21 cellular contexts compared by ENCODE assay signal in the genomic region with DNA sequence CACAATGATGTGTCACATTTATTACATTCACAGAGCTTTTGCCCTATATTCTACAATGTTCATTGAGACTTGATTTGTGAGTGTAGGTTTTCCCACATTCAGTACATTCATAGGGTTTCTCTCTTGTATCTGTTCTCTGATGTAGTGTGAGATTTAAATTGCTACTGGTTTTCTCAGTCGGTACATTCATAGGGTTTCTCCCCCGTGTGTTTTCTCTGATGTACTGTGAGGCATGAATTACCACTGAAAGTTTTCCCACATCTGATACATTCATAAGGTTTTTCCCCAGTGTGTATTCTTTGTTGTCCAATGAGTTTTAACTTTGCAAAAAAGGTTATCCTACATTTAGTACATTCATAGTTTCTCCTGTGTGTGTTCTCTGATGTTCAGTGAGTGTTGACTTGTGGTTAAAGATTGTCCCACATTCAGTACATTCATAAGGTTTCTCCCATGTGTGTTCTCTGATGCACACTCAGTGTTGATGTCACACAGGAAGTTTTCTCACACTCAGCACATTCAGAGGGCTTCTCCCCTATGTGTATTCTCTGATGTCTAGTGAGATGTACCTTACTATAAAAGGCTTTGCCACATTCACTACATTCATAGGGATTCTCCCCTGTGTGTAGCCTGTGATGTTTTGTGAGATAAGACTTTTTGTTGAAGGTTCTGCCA.
A peak's percentile ranks its signal among the peaks of the same experiment; 100 is the strongest.
DNase-seq lines count a peak whose midpoint lies in the region; ATAC-seq, FAIRE-seq and TF ChIP-seq lines count a peak whose summit lies in the region.
"Had no signal": no experiment of that assay in that cellular context is flagged by ENCODE, and none has a peak within 500 bp of the region (broad histone marks: within the 10 kb centered on the region; RNA-seq: fewer than 3 reads in every experiment).

No MANE protein-coding gene starts in this region.

- POLR2A ChIA-PET in A549 (lab: Yijun Ruan, JAX), result no interaction called here

- H3K79me2 ChIP-seq in DND-41 (ENCODE audit: insufficient read depth, low read length) (no peaks in the 10 kb centered on the region), Karpas-422 (ENCODE audit: low read length) (no peaks in the 10 kb centered on the region)

- TF ChIP-seq POLR2A in A549 (IDR thresholded peaks at IDR 0.05; ENCODE audit: low read length), result no peak

- no peaks in the 10 kb centered on the region for H3K9me2 ChIP-seq in Karpas-422 (replicated peaks; ENCODE audit: insufficient read depth, low read length)

- H3K9me3 ChIP-seq in A549 (peaks cover 39% of the 10 kb centered on the region), DND-41 (ENCODE audit: insufficient read depth, low read length, severe bottlenecking) (no peaks in the 10 kb centered on the region), Karpas-422 (ENCODE audit: low read length) (peaks cover 23% of the 10 kb centered on the region), adipocyte (ENCODE audit: control insufficient read depth, low read length) (peaks cover 74% of the 10 kb centered on the region)

- H2AFZ ChIP-seq in DND-41 (ENCODE audit: low read depth, low read length), result no peak overlapping the region
- no peak overlapping the region for H2AFZ ChIP-seq in Karpas-422 (ENCODE audit: low read length)
- H2AFZ ChIP-seq: GM23248 had no signal

- H3K4me1 ChIP-seq in A549 (no peaks in the 10 kb centered on the region), DND-41 (ENCODE audit: insufficient read depth, low read length) (no peaks in the 10 kb centered on the region), Karpas-422 (ENCODE audit: low read length) (no peaks in the 10 kb centered on the region), adipocyte (ENCODE audit: control insufficient read depth, insufficient read depth, low read length) (no peaks in the 10 kb centered on the region)
- H3K4me1 ChIP-seq: BLaER1 had no signal

- FAIRE-seq in A549 (lab: Jason Lieb, UNC), result no peak
- FAIRE-seq: GM19239, H54 had no signal

- H3K36me3 ChIP-seq in DND-41 (ENCODE audit: insufficient read depth, low read length) (no peaks in the 10 kb centered on the region), Karpas-422 (ENCODE audit: insufficient read depth, low read length) (no peaks in the 10 kb centered on the region), adipocyte (ENCODE audit: control insufficient read depth, insufficient read depth, low read length, severe bottlenecking) (peaks cover 10% of the 10 kb centered on the region)
- H3K36me3 ChIP-seq: BLaER1 had no signal

- no peak overlapping the region for H3K4me3 ChIP-seq in A549
- H3K4me3 ChIP-seq in DND-41 (ENCODE audit: low read depth in 1 of 2, low read length in 2 of 2), result no peak overlapping the region
- no peak overlapping the region for H3K4me3 ChIP-seq in Karpas-422 (ENCODE audit: low read length)
- H3K4me3 ChIP-seq in adipocyte (ENCODE audit: low read length), result peak overlapping the region; percentile 41
- H3K4me3 ChIP-seq: BLaER1, GM23248 had no signal

- H3K27me3 ChIP-seq in DND-41 (ENCODE audit: insufficient read depth, low read length, poor library complexity) (no peaks in the 10 kb centered on the region), Karpas-422 (ENCODE audit: low read length) (no peaks in the 10 kb centered on the region), adipocyte (replicated peaks; ENCODE audit: control insufficient read depth, insufficient read depth, low read length) (no peaks in the 10 kb centered on the region)
- H3K27me3 ChIP-seq: BLaER1 had no signal

- H4K20me1 ChIP-seq in DND-41 (ENCODE audit: insufficient read depth, low read length), result no peaks in the 10 kb centered on the region
- H4K20me1 ChIP-seq in Karpas-422 (ENCODE audit: insufficient read depth, low read depth, low read length), result no peaks in the 10 kb centered on the region
- H4K20me1 ChIP-seq: BLaER1 had no signal

- TF ChIP-seq RAD21 in A549 (conservative IDR thresholded peaks at IDR 0.05 in 1 of 2, IDR thresholded peaks at IDR 0.05 in 1 of 2), result no peak

- DNase-seq in A549 (ENCODE audit: low read depth in 1 of 2, low spot score in 1 of 2) (no peak), DND-41 (no peak), Karpas-422 (peak; percentile 16), adipocyte (ENCODE audit: low read depth) (no peak), SW480 (ENCODE audit: low spot score) (no peak), ACHN (no peak)
- DNase-seq: CD4-positive, alpha-beta memory T cell; DMS153; DMS79; GF-D8; GM23248; HCEC 1CT; HFFc6; IMR-90; Kasumi-1; KBM-7 had no signal

- ATAC-seq in A549 (no peak), DND-41 (ENCODE audit: insufficient read depth, low read depth) (peak; percentile 48; the same call in 2 of the 3 replicates), GM21825 (IDR thresholded peaks at IDR 0.05; ENCODE audit: unreplicated experiment) (no peak), HG03439 (IDR thresholded peaks at IDR 0.05; ENCODE audit: unreplicated experiment) (no peak)

- no peak overlapping the region for H3K4me2 ChIP-seq in A549
- no peak overlapping the region for H3K4me2 ChIP-seq in DND-41 (ENCODE audit: insufficient read depth, low read length)
- no peak overlapping the region for H3K4me2 ChIP-seq in Karpas-422 (ENCODE audit: low read depth, low read length, poor library complexity, severe bottlenecking)
- H3K4me2 ChIP-seq: BLaER1 had no signal

- TF ChIP-seq CTCF in A549 (IDR thresholded peaks at IDR 0.05) (no peak), DND-41 (IDR thresholded peaks at IDR 0.05; ENCODE audit: borderline replicate concordance, extremely low read depth, low read length, poor library complexity, severe bottlenecking) (no peak)

- no peak overlapping the region for H3K9ac ChIP-seq in DND-41 (ENCODE audit: low read depth, low read length)
- H3K9ac ChIP-seq in Karpas-422 (ENCODE audit: low read length), result no peak overlapping the region
- H3K9ac ChIP-seq in adipocyte (ENCODE audit: low read length), result no peak overlapping the region
- H3K9ac ChIP-seq: BLaER1, GM23248 had no signal

- CTCF ChIA-PET in A549 (lab: Yijun Ruan, JAX), result no interaction called here

- 6% methylated on average over 2 of the region's 2 CpGs for WGBS in A549 (ENCODE audit: missing lambda C conversion rate)

- in situ Hi-C loops in ACHN (cut with HindIII; ENCODE audit: low pct_ligation_motif_present, low pct_unique_long_range_greater_than_20kb, low sequenced_read_pairs), result no loop called here

- TF ChIP-seq EP300 in A549 (IDR thresholded peaks at IDR 0.05), result no peak

- H3K27ac ChIP-seq in A549 (no peak overlapping the region), DND-41 (ENCODE audit: low read length) (no peak overlapping the region), Karpas-422 (ENCODE audit: low read length) (no peak overlapping the region)
- H3K27ac ChIP-seq: BLaER1, GM23248 had no signal

TF ChIP-seq in A549, 52 proteins besides CTCF, POLR2A, EP300 and RAD21:
- TF ChIP-seq, protein P1, sequence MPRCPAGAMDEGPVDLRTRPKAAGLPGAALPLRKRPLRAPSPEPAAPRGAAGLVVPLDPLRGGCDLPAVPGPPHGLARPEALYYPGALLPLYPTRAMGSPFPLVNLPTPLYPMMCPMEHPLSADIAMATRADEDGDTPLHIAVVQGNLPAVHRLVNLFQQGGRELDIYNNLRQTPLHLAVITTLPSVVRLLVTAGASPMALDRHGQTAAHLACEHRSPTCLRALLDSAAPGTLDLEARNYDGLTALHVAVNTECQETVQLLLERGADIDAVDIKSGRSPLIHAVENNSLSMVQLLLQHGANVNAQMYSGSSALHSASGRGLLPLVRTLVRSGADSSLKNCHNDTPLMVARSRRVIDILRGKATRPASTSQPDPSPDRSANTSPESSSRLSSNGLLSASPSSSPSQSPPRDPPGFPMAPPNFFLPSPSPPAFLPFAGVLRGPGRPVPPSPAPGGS (IDR thresholded peaks at IDR 0.05), result no peak
- TF ChIP-seq CBX2 (IDR thresholded peaks at IDR 0.05; ENCODE audit: borderline replicate concordance, low read depth), result no peak
- no peak for TF ChIP-seq HDAC2 (IDR thresholded peaks at IDR 0.05)
- TF ChIP-seq JUNB (IDR thresholded peaks at IDR 0.05), result no peak
- TF ChIP-seq, protein P2, sequence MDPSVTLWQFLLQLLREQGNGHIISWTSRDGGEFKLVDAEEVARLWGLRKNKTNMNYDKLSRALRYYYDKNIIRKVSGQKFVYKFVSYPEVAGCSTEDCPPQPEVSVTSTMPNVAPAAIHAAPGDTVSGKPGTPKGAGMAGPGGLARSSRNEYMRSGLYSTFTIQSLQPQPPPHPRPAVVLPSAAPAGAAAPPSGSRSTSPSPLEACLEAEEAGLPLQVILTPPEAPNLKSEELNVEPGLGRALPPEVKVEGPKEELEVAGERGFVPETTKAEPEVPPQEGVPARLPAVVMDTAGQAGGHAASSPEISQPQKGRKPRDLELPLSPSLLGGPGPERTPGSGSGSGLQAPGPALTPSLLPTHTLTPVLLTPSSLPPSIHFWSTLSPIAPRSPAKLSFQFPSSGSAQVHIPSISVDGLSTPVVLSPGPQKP (IDR thresholded peaks at IDR 0.05; ENCODE audit: low read depth, low read length), result no peak
- TF ChIP-seq MAFK (IDR thresholded peaks at IDR 0.05; ENCODE audit: partially characterized antibody), result peak; percentile 39
- no peak for TF ChIP-seq GATA3 (IDR thresholded peaks at IDR 0.05; ENCODE audit: borderline replicate concordance)
